13 cellular contexts compared by ENCODE assay signal in the genomic region with DNA sequence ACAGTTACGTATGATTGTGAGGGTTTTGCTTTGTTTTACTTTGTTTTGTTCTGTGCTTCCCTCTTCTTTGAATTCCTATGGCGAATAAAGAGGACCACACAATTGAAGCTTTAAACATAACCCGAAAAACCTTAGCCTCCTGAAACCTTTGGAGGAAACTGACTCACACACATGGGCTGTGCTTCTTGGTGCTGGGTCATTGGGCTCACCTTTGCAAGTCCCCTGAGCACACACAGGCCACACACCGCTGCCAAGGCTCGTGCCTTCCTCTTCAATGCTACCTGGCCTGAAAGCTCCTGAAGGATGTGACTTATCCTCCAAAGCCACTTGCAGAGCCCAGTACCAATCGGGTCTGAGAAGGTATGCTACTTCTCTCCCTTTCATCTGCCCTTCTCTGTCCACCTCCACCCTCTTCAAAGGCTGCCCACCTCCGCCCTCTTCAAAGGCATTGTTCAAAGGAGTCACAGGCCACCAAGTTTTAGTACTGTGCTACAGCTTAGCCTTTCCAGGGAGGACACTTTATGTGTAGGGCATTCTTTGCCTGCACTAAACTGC.
A peak's percentile ranks its signal among the peaks of the same experiment; 100 is the strongest.
DNase-seq lines count a peak whose midpoint lies in the region; ATAC-seq and TF ChIP-seq lines count a peak whose summit lies in the region.
"Had no signal": no experiment of that assay in that cellular context is flagged by ENCODE, and none has a peak within 500 bp of the region (broad histone marks: within the 10 kb centered on the region; RNA-seq: fewer than 3 reads in every experiment).

No MANE protein-coding gene starts in this region.

- H3K4me1 ChIP-seq in adrenal gland (replicated peaks in 1 of 2) (peaks cover 33 to 35% of the 10 kb centered on the region in 2 donors), lung (ENCODE audit: control insufficient read depth in 2 of 2, insufficient read depth in 2 of 2, low read length in 2 of 2) (peaks cover 11 to 25% of the 10 kb centered on the region in 2 donors), thoracic aorta (ENCODE audit: control insufficient read depth in 1 of 2, low read depth in 2 of 2) (peaks cover 27 to 39% of the 10 kb centered on the region in 2 donors)

- intact Hi-C loops in adrenal gland (cut with DNase I), result no loop called here

- H3K36me3 ChIP-seq in adrenal gland (replicated peaks in 1 of 2) (no peaks in the 10 kb centered on the region), lung (ENCODE audit: control insufficient read depth in 2 of 2, insufficient read depth in 2 of 2, low read length in 2 of 2) (no peaks in the 10 kb centered on the region), thoracic aorta (no peaks in the 10 kb centered on the region)
- H3K36me3 ChIP-seq: breast epithelium had no signal

- peaks cover 0 to 13% of the 10 kb centered on the region in 2 donors for H3K9me3 Mint-ChIP-seq in activated naive CD4-positive, alpha-beta T cell treated with anti-CD3 and anti-CD28 coated beads, Interleukin-2, amount 50 U/mL, for 72 hours

- DNase-seq in activated naive CD4-positive, alpha-beta T cell treated with anti-CD3 and anti-CD28 coated beads, Interleukin-2, amount 50 U/mL, for 72 hours (ENCODE audit: low spot score in 2 of 2), result no peak
- DNase-seq in activated naive CD4-positive, alpha-beta T cell (lab: John Stamatoyannopoulos, UW), result no peak
- no peak for DNase-seq in adrenal gland
- no peak for DNase-seq in lung (ENCODE audit: low spot score)
- no peak for DNase-seq in thoracic aorta (ENCODE audit: low spot score)
- DNase-seq in NCI-H146 treated with DMSO at 0.1 percent for 48 hours (lab: John Stamatoyannopoulos, UW; ENCODE audit: unreplicated experiment), result no peak
- DNase-seq in NCI-H1092 treated with DMSO at 0.1 percent for 48 hours (lab: John Stamatoyannopoulos, UW), result no peak
- DNase-seq: GDM1, HCEC 1CT, midbrain, NCI-H524 had no signal

- H3K9me3 ChIP-seq in adrenal gland (replicated peaks in 1 of 3) (no peaks in the 10 kb centered on the region), lung (ENCODE audit: control insufficient read depth in 2 of 2, insufficient read depth in 1 of 2, low read length in 1 of 2) (no peaks in the 10 kb centered on the region), thoracic aorta (no peaks in the 10 kb centered on the region)
- H3K9me3 ChIP-seq: breast epithelium had no signal

- peak in 1 of 2 donors; percentile 30 for ATAC-seq in activated naive CD4-positive, alpha-beta T cell treated with anti-CD3 and anti-CD28 coated beads, Interleukin-2, amount 50 U/mL, for 72 hours
- ATAC-seq in lung (ENCODE audit: insufficient read depth, low FRiP score) (no peak), thoracic aorta (ENCODE audit: insufficient number of reproducible peaks, low FRiP score, low read depth) (no peak), GM19324 (IDR thresholded peaks at IDR 0.05; ENCODE audit: low FRiP score, unreplicated experiment) (no peak)

- H3K36me3 Mint-ChIP-seq in activated naive CD4-positive, alpha-beta T cell treated with anti-CD3 and anti-CD28 coated beads, Interleukin-2, amount 50 U/mL, for 72 hours, result peaks cover 12 to 43% of the 10 kb centered on the region in 2 donors

- WGBS in adrenal gland, 4 donors, result 92 to 96% (median 94%) methylated on average over 5 to 7 of the region's 7 CpGs
- WGBS in lung, 2 donors, result 86 to 87% methylated on average over 7 of the region's 7 CpGs

- H3K27ac ChIP-seq in adrenal gland (peak overlapping the region in 3 of 5 donors; percentile 91 to 95 (median 93)), lung (ENCODE audit: low read depth in 1 of 2, low read length in 1 of 2) (peak overlapping the region; percentile 77 to 95), thoracic aorta (peak overlapping the region; percentile 87 to 89)

- no peak for TF ChIP-seq POLR2A in adrenal gland (IDR thresholded peaks at IDR 0.05)

- no peaks in the 10 kb centered on the region for H3K27me3 ChIP-seq in adrenal gland
- H3K27me3 ChIP-seq in lung (ENCODE audit: control insufficient read depth, insufficient read depth), result no peaks in the 10 kb centered on the region
- no peaks in the 10 kb centered on the region for H3K27me3 ChIP-seq in thoracic aorta (replicated peaks; ENCODE audit: insufficient read depth)
- H3K27me3 ChIP-seq: breast epithelium had no signal

- H3K27ac Mint-ChIP-seq in activated naive CD4-positive, alpha-beta T cell treated with anti-CD3 and anti-CD28 coated beads, Interleukin-2, amount 50 U/mL, for 72 hours, result peak overlapping the region; percentile 85 to 89

- no peak for TF ChIP-seq CTCF in adrenal gland (IDR thresholded peaks at IDR 0.05)
- TF ChIP-seq CTCF in lung (IDR thresholded peaks at IDR 0.05; ENCODE audit: control extremely low read depth, extremely low read depth), result no peak
- no peak for TF ChIP-seq CTCF in thoracic aorta (IDR thresholded peaks at IDR 0.05)

- no peak overlapping the region for H3K4me3 ChIP-seq in adrenal gland
- no peak overlapping the region for H3K4me3 ChIP-seq in lung
- no peak overlapping the region for H3K4me3 ChIP-seq in thoracic aorta
- H3K4me3 ChIP-seq: breast epithelium had no signal
